In the genomic region with DNA sequence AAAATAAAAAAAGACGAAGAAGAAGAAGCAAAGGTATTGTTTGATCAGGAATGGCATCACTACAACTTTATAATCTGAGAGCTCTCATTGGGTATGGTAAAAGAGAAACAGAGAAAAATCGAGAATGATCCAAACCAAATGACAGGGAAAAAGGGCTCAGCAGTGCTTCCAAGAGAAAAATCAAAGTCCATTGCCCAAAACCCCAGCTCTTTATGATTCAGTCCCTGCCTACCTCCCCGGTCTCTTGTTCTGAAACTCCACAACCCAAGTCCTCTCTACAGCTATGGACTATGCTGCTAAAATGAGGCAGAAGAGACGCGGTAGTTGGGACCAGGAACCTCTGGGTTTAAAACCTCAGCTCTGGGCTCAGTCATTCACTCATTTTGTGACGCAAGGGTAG, we compare ENCODE assay signal across 28 cellular contexts.
"Had no signal": no experiment of that assay in that cellular context is flagged by ENCODE, and none has a peak within 500 bp of the region (broad histone marks: within the 10 kb centered on the region; RNA-seq: fewer than 3 reads in every experiment).

No MANE protein-coding gene starts in this region.

- H3K36me3 ChIP-seq: stomach, suprapubic skin, thoracic aorta, thyroid gland, tibial artery, tibial nerve, transverse colon, upper lobe of left lung, upper lobe of right lung, uterus, vagina had no signal

- H3K4me1 Mint-ChIP-seq: stimulated activated memory B cell treated with anti-CD40 and anti-IgM and Interleukin-4, amounts not matched to agents 10 μg/mL and 1 μg/mL and 100 μg/mL, for 72 hours; stimulated activated naive B cell treated with anti-CD40 and anti-IgM and Interleukin-4, amounts not matched to agents 10 μg/mL and 1 μg/mL and 100 μg/mL, for 72 hours; stimulated activated naive CD8-positive, alpha-beta T cell treated with anti-CD3 and anti-CD28 coated beads, Interleukin-15, amount 100 ng/mL, for 72 hours had no signal

- H3K27me3 ChIP-seq: stomach, suprapubic skin, testis, thyroid gland, tibial artery, tibial nerve, transverse colon, upper lobe of left lung, upper lobe of right lung, uterus, vagina had no signal

- H3K27ac Mint-ChIP-seq: stimulated activated memory B cell treated with anti-CD40 and anti-IgM and Interleukin-4, amounts not matched to agents 10 μg/mL and 1 μg/mL and 100 μg/mL, for 72 hours; stimulated activated naive B cell treated with anti-CD40 and anti-IgM and Interleukin-4, amounts not matched to agents 10 μg/mL and 1 μg/mL and 100 μg/mL, for 72 hours; stimulated activated naive CD8-positive, alpha-beta T cell treated with anti-CD3 and anti-CD28 coated beads, Interleukin-15, amount 100 ng/mL, for 72 hours; stimulated activated naive CD8-positive, alpha-beta T cell treated with anti-CD3 and anti-CD28 coated beads, Interleukin-15, Interleukin-2, amounts not matched to agents 100 ng/mL and 50 ng/mL, for 24 hours had no signal

- H3K9me3 ChIP-seq: stomach, suprapubic skin, testis, thoracic aorta, thyroid gland, tibial artery, tibial nerve, transverse colon, upper lobe of left lung, upper lobe of right lung, uterus, vagina had no signal

- H3K4me3 ChIP-seq: stomach, suprapubic skin, testis, thoracic aorta, thyroid gland, tibial artery, tibial nerve, transverse colon, upper lobe of left lung, upper lobe of right lung, uterus, vagina had no signal

- DNase-seq: stimulated activated CD4-positive, alpha-beta T cell treated with anti-CD3 and anti-CD28 coated beads, Interleukin-2, amount 100 ng/mL, for 48 hours; stimulated activated CD4-positive, alpha-beta T cell treated with anti-CD3 and anti-CD28 coated beads, Interleukin-4, amount 100 ng/mL, for 1 hour; stimulated activated CD4-positive, alpha-beta T cell treated with anti-CD3 and anti-CD28 coated beads, Interleukin-4, amount 100 ng/mL, for 24 hours; stimulated activated CD4-positive, alpha-beta T cell treated with anti-CD3 and anti-CD28 coated beads, Interleukin-4, amount 100 ng/mL, for 4 hours; stimulated activated CD8-positive, alpha-beta memory T cell treated with anti-CD3 and anti-CD28 coated beads, Interleukin-4, amount 100 ng/mL, for 48 hours; stimulated activated naive B cell treated with anti-CD40 and anti-IgM and Interleukin-4, amounts not matched to agents 10 μg/mL and 1 μg/mL and 100 μg/mL, for 72 hours; stimulated activated naive CD4-positive, alpha-beta T cell; stimulated activated naive CD4-positive, alpha-beta T cell treated with Interleukin-2 at 50 U/mL for 16 hours; stimulated activated naive CD8-positive, alpha-beta T cell treated with anti-CD3 and anti-CD28 coated beads, Interleukin-15, amount 100 ng/mL, for 72 hours; stimulated activated naive CD8-positive, alpha-beta T cell treated with anti-CD3 and anti-CD28 coated beads, Interleukin-15, Interleukin-2, amounts not matched to agents 100 U/mL and 50 U/mL, for 24 hours; stomach; substantia nigra; testis; thyroid gland; tibial artery; transverse colon; trophoblast cell; upper lobe of left lung; upper lobe of right lung; uterus had no signal

- FAIRE-seq: urothelium cell line had no signal

- ATAC-seq: stimulated activated memory B cell treated with anti-CD40 and anti-IgM and Interleukin-4, amounts not matched to agents 10 μg/mL and 1 μg/mL and 100 μg/mL, for 72 hours; stimulated activated naive B cell treated with anti-CD40 and anti-IgM and Interleukin-4, amounts not matched to agents 10 μg/mL and 1 μg/mL and 100 μg/mL, for 72 hours; stimulated activated naive CD8-positive, alpha-beta T cell treated with anti-CD3 and anti-CD28 coated beads, Interleukin-15, amount 100 ng/mL, for 72 hours; stimulated activated naive CD8-positive, alpha-beta T cell treated with anti-CD3 and anti-CD28 coated beads, Interleukin-15, Interleukin-2, amounts not matched to agents 100 U/mL and 50 U/mL, for 24 hours; upper lobe of right lung had no signal

- H3K4me1 ChIP-seq: stomach, testis, thyroid gland, tibial nerve, upper lobe of left lung, upper lobe of right lung, uterus, vagina had no signal

- H3K4me3 Mint-ChIP-seq: stimulated activated memory B cell treated with anti-CD40 and anti-IgM and Interleukin-4, amounts not matched to agents 10 μg/mL and 1 μg/mL and 100 μg/mL, for 72 hours; stimulated activated naive B cell treated with anti-CD40 and anti-IgM and Interleukin-4, amounts not matched to agents 10 μg/mL and 1 μg/mL and 100 μg/mL, for 72 hours; stimulated activated naive CD8-positive, alpha-beta T cell treated with anti-CD3 and anti-CD28 coated beads, Interleukin-15, amount 100 ng/mL, for 72 hours; stimulated activated naive CD8-positive, alpha-beta T cell treated with anti-CD3 and anti-CD28 coated beads, Interleukin-15, Interleukin-2, amounts not matched to agents 100 ng/mL and 50 ng/mL, for 24 hours; type B pancreatic cell had no signal

- H3K36me3 Mint-ChIP-seq: stimulated activated memory B cell treated with anti-CD40 and anti-IgM and Interleukin-4, amounts not matched to agents 10 μg/mL and 1 μg/mL and 100 μg/mL, for 72 hours; stimulated activated naive B cell treated with anti-CD40 and anti-IgM and Interleukin-4, amounts not matched to agents 10 μg/mL and 1 μg/mL and 100 μg/mL, for 72 hours; type B pancreatic cell had no signal

- H3K9me3 Mint-ChIP-seq: stimulated activated memory B cell treated with anti-CD40 and anti-IgM and Interleukin-4, amounts not matched to agents 10 μg/mL and 1 μg/mL and 100 μg/mL, for 72 hours; stimulated activated naive B cell treated with anti-CD40 and anti-IgM and Interleukin-4, amounts not matched to agents 10 μg/mL and 1 μg/mL and 100 μg/mL, for 72 hours; type B pancreatic cell had no signal

- H3K27ac ChIP-seq: stomach, suprapubic skin, testis, thoracic aorta, thyroid gland, tibial artery, tibial nerve, transverse colon, upper lobe of left lung, upper lobe of right lung, uterus, vagina had no signal

- H3K27me3 Mint-ChIP-seq: stimulated activated memory B cell treated with anti-CD40 and anti-IgM and Interleukin-4, amounts not matched to agents 10 μg/mL and 1 μg/mL and 100 μg/mL, for 72 hours; stimulated activated naive B cell treated with anti-CD40 and anti-IgM and Interleukin-4, amounts not matched to agents 10 μg/mL and 1 μg/mL and 100 μg/mL, for 72 hours; stimulated activated naive CD8-positive, alpha-beta T cell treated with anti-CD3 and anti-CD28 coated beads, Interleukin-15, amount 100 ng/mL, for 72 hours; type B pancreatic cell had no signal
